ENCODE assay signal across 8 cellular contexts in genomic region chrX:57286507-57287251, GRCh38. TPM values are rescaled to one million over a fixed set of nuclear protein-coding genes. Genes with fewer than 3 reads are reported as not detected.
A peak's percentile ranks its signal among the peaks of the same experiment; 100 is the strongest.
DNase-seq lines count a peak whose midpoint lies in the region; ATAC-seq and TF ChIP-seq lines count a peak whose summit lies in the region.

FAAH2 (plus strand) TSS chrX:57286706; CDS start chrX:57286826, 120 bp downstream.

- CTCF ChIA-PET in CD8-positive, alpha-beta memory T cell (lab: Charles Lee): interaction anchor here (0.5 to 0.9 kb wide), 2 partner anchors 165 to 498 kb away, joined by 3 to 4 read pairs; partner anchors contain the start of gene SPIN2B
- CTCF ChIA-PET in Panc1 (lab: Charles Lee): no interaction called here

- TF ChIP-seq CTCF in Panc1 (IDR thresholded peaks at IDR 0.05): no peak
- no peak for TF ChIP-seq CTCF in uterus (IDR thresholded peaks at IDR 0.05)

- peaks cover 0 to 4% (median 0%) of the 10 kb centered on the region in 3 donors for H3K36me3 Mint-ChIP-seq in CD8-positive, alpha-beta memory T cell

- H3K27me3 ChIP-seq in CD8-positive, alpha-beta memory T cell (ENCODE audit: insufficient read depth, low read length, poor library complexity, severe bottlenecking): no peaks in the 10 kb centered on the region
- H3K27me3 ChIP-seq in Panc1 (ENCODE audit: control insufficient read depth, insufficient read depth, low read length): no peaks in the 10 kb centered on the region
- H3K27me3 ChIP-seq in uterus: no peaks in the 10 kb centered on the region

- POLR2A ChIA-PET in CD8-positive, alpha-beta memory T cell (lab: Charles Lee): no interaction called here
- POLR2A ChIA-PET in Panc1 (lab: Charles Lee): no interaction called here

- no peaks in the 10 kb centered on the region for H3K4me1 ChIP-seq in CD8-positive, alpha-beta memory T cell (ENCODE audit: insufficient read depth, low read length)
- no peaks in the 10 kb centered on the region for H3K4me1 ChIP-seq in Panc1 (ENCODE audit: control insufficient read depth, insufficient read depth, low read length)
- no peaks in the 10 kb centered on the region for H3K4me1 ChIP-seq in uterus

- in situ Hi-C loops in Panc1 (cut with HindIII; ENCODE audit: low pct_unique_long_range_greater_than_20kb, low sequenced_read_pairs): no loop called here

- H3K9me3 ChIP-seq in CD8-positive, alpha-beta memory T cell (ENCODE audit: low read length): no peaks in the 10 kb centered on the region
- no peaks in the 10 kb centered on the region for H3K9me3 ChIP-seq in Panc1 (ENCODE audit: control insufficient read depth, insufficient read depth, low read depth, low read length)
- no peaks in the 10 kb centered on the region for H3K9me3 ChIP-seq in uterus

- TF ChIP-seq POLR2A in uterus (IDR thresholded peaks at IDR 0.05): no peak

- H3K27me3 Mint-ChIP-seq in CD8-positive, alpha-beta memory T cell: peaks cover 0 to 2% of the 10 kb centered on the region in 2 donors

- peak within 1 kb of the TSS; percentile 15 to 92 (median 84) for H3K27ac Mint-ChIP-seq in CD8-positive, alpha-beta memory T cell

- no TSS peak for BruUV-seq in Panc1 (replicated peaks; lab: Mats Ljungman, UMichigan)

- peak; percentile 82 for ATAC-seq in GM19463 (IDR thresholded peaks at IDR 0.05; ENCODE audit: unreplicated experiment)
- ATAC-seq in HG03565 (IDR thresholded peaks at IDR 0.05; ENCODE audit: unreplicated experiment): peak; percentile 75
- peak; percentile 66 for ATAC-seq in Panc1

- no peaks in the 10 kb centered on the region for H3K36me3 ChIP-seq in CD8-positive, alpha-beta memory T cell (ENCODE audit: insufficient read depth, low read length)
- H3K36me3 ChIP-seq in Panc1 (ENCODE audit: control insufficient read depth, insufficient read depth, low read length) (no peaks in the 10 kb centered on the region), uterus (no peaks in the 10 kb centered on the region)

- H3K27ac ChIP-seq in CD8-positive, alpha-beta memory T cell (ENCODE audit: low read depth, low read length): peak within 1 kb of the TSS; percentile 31
- no peak within 1 kb of the TSS for H3K27ac ChIP-seq in Panc1 (ENCODE audit: low read length)
- no peak within 1 kb of the TSS for H3K27ac ChIP-seq in uterus

- H3K9me3 Mint-ChIP-seq in CD8-positive, alpha-beta memory T cell: no peaks in the 10 kb centered on the region

- H3K4me3 ChIP-seq in CD8-positive, alpha-beta memory T cell (ENCODE audit: low read length): peak within 1 kb of the TSS; percentile 87
- H3K4me3 ChIP-seq in Panc1 (ENCODE audit: low read depth in 2 of 2, low read length in 2 of 2) (peak within 1 kb of the TSS; percentile 24 to 42), uterus (no peak within 1 kb of the TSS)

- DNase-seq in CD8-positive, alpha-beta memory T cell: peak; percentile 21 to 72 (median 46)
- DNase-seq in Panc1 (ENCODE audit: low read depth, low spot score): no peak
- peak; percentile 62 for DNase-seq in activated naive CD4-positive, alpha-beta T cell treated with anti-CD3 and anti-CD28 coated beads, Interleukin-2, amount 50 U/mL, for 16 hours
- peak; percentile 82 for DNase-seq in left kidney (ENCODE audit: low read depth, low spot score)
- peak; percentile 1 for DNase-seq in stimulated activated CD8-positive, alpha-beta memory T cell treated with anti-CD3 and anti-CD28 coated beads, Interleukin-4, amount 100 ng/mL, for 24 hours (ENCODE audit: low read depth)
- no peak for DNase-seq in uterus

- intact Hi-C loops in Panc1 (cut with micrococcal nuclease; ENCODE audit: unreplicated experiment) (no loop called here), uterus (cut with DNase I; ENCODE audit: low total_unique reads) (no loop called here)

- peaks cover 11 to 51% (median 51%) of the 10 kb centered on the region in 3 donors for H3K4me1 Mint-ChIP-seq in CD8-positive, alpha-beta memory T cell

- peak within 1 kb of the TSS; percentile 82 to 99 (median 90) for H3K4me3 Mint-ChIP-seq in CD8-positive, alpha-beta memory T cell

RNA-seq across cellular contexts. Expression of gene FAAH2, which starts in this region (rescaled TPM):
- 1 to 10 TPM; 2.0 to 2.4 TPM for total RNA-seq in CD8-positive, alpha-beta memory T cell
- 6.6 TPM for polyA plus RNA-seq in CD8-positive, alpha-beta memory T cell
- total RNA-seq in Panc1 (2021; ENCODE audit: unreplicated experiment) (0.10 TPM), uterus (1 to 10 TPM in 1 of 4 donors, under 1 TPM in 1, not detected in 2; 0.85 to 4.8 TPM)
- not detected for polyA plus RNA-seq in Panc1 (2012; ENCODE audit: insufficient read length)

Comparison
In these comparisons a context has a peak if more than half of its experiments do, and no peak if none do; other contexts are left out.
1. Peak in ATAC-seq and H3K4me3 ChIP-seq in Panc1; RNA of the gene not detected or under 1 TPM.
2. DNase-seq: peak in CD8-positive, alpha-beta memory T cell (5 of 5), activated naive CD4-positive, alpha-beta T cell treated with anti-CD3 and anti-CD28 coated beads, Interleukin-2, amount 50 U/mL, for 16 hours (single experiment), left kidney (single experiment) and stimulated activated CD8-positive, alpha-beta memory T cell treated with anti-CD3 and anti-CD28 coated beads, Interleukin-4, amount 100 ng/mL, for 24 hours (single experiment); none in Panc1 (single experiment) and uterus (0 of 2).
3. Peak in every context shown above with its lines, with median percentiles within 50 percentile points of each other: ATAC-seq.